ENCODE assay signal across 1 cellular context in genomic region chr7:42213093-42213492, GRCh38.
TF ChIP-seq lines count a peak whose summit lies in the region.

No MANE protein-coding gene starts in this region.

TF ChIP-seq in WTC11, 78 proteins besides CTCF, POLR2A, EP300 and RAD21 (continued from another document):
- TF ChIP-seq PREB (CRISPR knock-in tag; IDR thresholded peaks at IDR 0.05; ENCODE audit: borderline replicate concordance), result no peak
- no peak for TF ChIP-seq ATF3 (CRISPR knock-in tag; conservative IDR thresholded peaks at IDR 0.05)
- no peak for TF ChIP-seq MYBL2 (CRISPR knock-in tag; IDR thresholded peaks at IDR 0.05)
- TF ChIP-seq ZNF396 (CRISPR knock-in tag; IDR thresholded peaks at IDR 0.05; ENCODE audit: borderline replicate concordance), result no peak
- TF ChIP-seq ZNF317 (CRISPR knock-in tag; IDR thresholded peaks at IDR 0.05; ENCODE audit: borderline replicate concordance, low read depth), result no peak
- no peak for TF ChIP-seq ZSCAN18 (CRISPR knock-in tag; IDR thresholded peaks at IDR 0.05)
